In genomic region chr10:77231375-77231774, GRCh38 we compare ENCODE assay signal across 25 cellular contexts.
"Had no signal": no experiment of that assay in that cellular context is flagged by ENCODE, and none has a peak within 500 bp of the region (broad histone marks: within the 10 kb centered on the region; RNA-seq: fewer than 3 reads in every experiment).

No MANE protein-coding gene starts in this region.

- H3K36me3 ChIP-seq: right lobe of liver, transverse colon had no signal

- H3K4me3 Mint-ChIP-seq: activated CD4-positive, alpha-beta T cell treated with anti-CD3 and anti-CD28 coated beads for 36 hours; activated naive CD4-positive, alpha-beta T cell treated with anti-CD3 and anti-CD28 coated beads for 36 hours; activated naive CD8-positive, alpha-beta T cell treated with anti-CD3 and anti-CD28 coated beads, Interleukin-2, amount 10 ng/mL, durations not matched to agents 7 days and 5 days; naive thymus-derived CD8-positive, alpha-beta T cell; stimulated activated memory B cell treated with anti-CD40 and anti-IgM and Interleukin-4, amounts not matched to agents 10 μg/mL and 1 μg/mL and 100 μg/mL, for 72 hours had no signal

- H3K4me1 Mint-ChIP-seq: activated CD4-positive, alpha-beta T cell treated with anti-CD3 and anti-CD28 coated beads for 36 hours; activated naive CD8-positive, alpha-beta T cell treated with anti-CD3 and anti-CD28 coated beads, Interleukin-2, amount 10 ng/mL, durations not matched to agents 7 days and 5 days; naive thymus-derived CD8-positive, alpha-beta T cell had no signal

- H3K27me3 Mint-ChIP-seq: activated CD4-positive, alpha-beta T cell treated with anti-CD3 and anti-CD28 coated beads for 36 hours; naive thymus-derived CD8-positive, alpha-beta T cell; stimulated activated memory B cell treated with anti-CD40 and anti-IgM and Interleukin-4, amounts not matched to agents 10 μg/mL and 1 μg/mL and 100 μg/mL, for 72 hours had no signal

- H3K4me1 ChIP-seq: transverse colon had no signal

- H3K27ac ChIP-seq: right lobe of liver had no signal

- H3K27me3 ChIP-seq: right lobe of liver, transverse colon had no signal

- DNase-seq: activated CD4-positive, alpha-beta T cell treated with anti-CD3 and anti-CD28 coated beads for 36 hours; activated CD4-positive, alpha-beta T cell treated with anti-CD3 and anti-CD28 coated beads, Interleukin-2, amount 50 U/mL, for 4 hours; activated CD4-positive, CD25-positive, alpha-beta regulatory T cell; activated CD8-positive, alpha-beta memory T cell treated with anti-CD3 and anti-CD28 coated beads for 24 hours; activated effector memory CD4-positive, alpha-beta T cell treated with Interleukin-2 at 50 U/mL for 16 hours; activated naive CD4-positive, alpha-beta T cell treated with anti-CD3 and anti-CD28 coated beads for 36 hours; activated naive CD8-positive, alpha-beta T cell treated with anti-CD3 and anti-CD28 coated beads, Interleukin-2, amount 10 ng/mL, durations not matched to agents 7 days and 5 days; amniotic stem cell; caudate nucleus; foreskin fibroblast; head of caudate nucleus; hippocampal formation; left cardiac atrium; midbrain; naive thymus-derived CD8-positive, alpha-beta T cell; right lobe of liver; small intestine; stimulated activated CD4-positive, alpha-beta T cell treated with anti-CD3 and anti-CD28 coated beads, Interleukin-1b, Interleukin-23, amount 100 ng/mL, for 48 hours; stimulated activated CD4-positive, alpha-beta T cell treated with anti-CD3 and anti-CD28 coated beads, Interleukin-4, amount 100 ng/mL, for 4 hours; stimulated activated CD8-positive, alpha-beta memory T cell treated with anti-CD3 and anti-CD28 coated beads, Interleukin-4, amount 100 ng/mL, for 48 hours; transverse colon had no signal

- H3K36me3 Mint-ChIP-seq: activated naive CD8-positive, alpha-beta T cell treated with anti-CD3 and anti-CD28 coated beads, Interleukin-2, amount 10 ng/mL, durations not matched to agents 7 days and 5 days; naive thymus-derived CD8-positive, alpha-beta T cell; stimulated activated memory B cell treated with anti-CD40 and anti-IgM and Interleukin-4, amounts not matched to agents 10 μg/mL and 1 μg/mL and 100 μg/mL, for 72 hours had no signal

- H3K27ac Mint-ChIP-seq: activated CD4-positive, alpha-beta T cell treated with anti-CD3 and anti-CD28 coated beads for 36 hours; activated naive CD4-positive, alpha-beta T cell treated with anti-CD3 and anti-CD28 coated beads for 36 hours; activated naive CD8-positive, alpha-beta T cell treated with anti-CD3 and anti-CD28 coated beads, Interleukin-2, amount 10 ng/mL, durations not matched to agents 7 days and 5 days; naive thymus-derived CD8-positive, alpha-beta T cell; progenitor cell of endocrine pancreas; stimulated activated memory B cell treated with anti-CD40 and anti-IgM and Interleukin-4, amounts not matched to agents 10 μg/mL and 1 μg/mL and 100 μg/mL, for 72 hours had no signal

- FAIRE-seq: endothelial cell of umbilical vein, small intestine, urothelium cell line had no signal

- H3K4me3 ChIP-seq: right lobe of liver, transverse colon had no signal

- H3K9me3 Mint-ChIP-seq: activated naive CD4-positive, alpha-beta T cell treated with anti-CD3 and anti-CD28 coated beads for 36 hours; activated naive CD8-positive, alpha-beta T cell treated with anti-CD3 and anti-CD28 coated beads, Interleukin-2, amount 10 ng/mL, durations not matched to agents 7 days and 5 days; naive thymus-derived CD8-positive, alpha-beta T cell; stimulated activated memory B cell treated with anti-CD40 and anti-IgM and Interleukin-4, amounts not matched to agents 10 μg/mL and 1 μg/mL and 100 μg/mL, for 72 hours had no signal

- H3K9me3 ChIP-seq: right lobe of liver, transverse colon had no signal

- ATAC-seq: activated CD4-positive, alpha-beta T cell treated with anti-CD3 and anti-CD28 coated beads for 36 hours; left cardiac atrium; naive thymus-derived CD8-positive, alpha-beta T cell; right lobe of liver had no signal
